16 cellular contexts compared by ENCODE assay signal in the genomic region with DNA sequence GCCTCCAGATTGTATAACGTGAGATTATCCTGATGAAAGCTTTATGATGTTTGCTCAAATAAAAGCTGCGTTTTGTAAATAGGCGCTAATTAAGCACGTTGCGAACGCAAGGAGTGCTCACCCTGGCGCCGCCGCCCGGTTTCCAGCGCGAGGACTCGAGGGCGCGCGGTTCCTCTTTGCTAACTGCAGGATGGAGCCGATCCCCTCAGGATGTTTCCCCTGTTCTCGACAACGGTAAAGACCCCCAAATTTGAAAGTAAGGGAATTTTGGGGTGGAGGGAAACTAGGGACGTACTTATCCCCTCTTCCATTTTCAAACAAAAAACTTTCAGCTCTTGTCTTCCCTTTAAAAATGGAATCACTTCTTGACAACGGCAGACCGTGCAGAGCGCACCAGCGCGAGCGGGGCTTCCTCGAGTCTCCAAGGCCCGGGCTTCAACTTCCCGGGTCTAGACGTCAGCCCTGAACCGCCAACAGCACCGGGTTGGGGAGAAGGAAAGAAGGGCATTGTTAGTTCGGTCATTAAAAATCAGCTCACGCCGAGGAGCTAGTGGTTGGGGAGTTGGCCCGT. TPM values are rescaled to one million over a fixed set of nuclear protein-coding genes. Genes with fewer than 3 reads are reported as not detected.
DNase-seq lines count a peak whose midpoint lies in the region; ATAC-seq and TF ChIP-seq lines count a peak whose summit lies in the region.
"Had no signal": no experiment of that assay in that cellular context is flagged by ENCODE, and none has a peak within 500 bp of the region (broad histone marks: within the 10 kb centered on the region; RNA-seq: fewer than 3 reads in every experiment).

No MANE protein-coding gene starts in this region.

- peaks cover 5% of the 10 kb centered on the region for H3K36me3 Mint-ChIP-seq in activated CD8-positive, alpha-beta memory T cell treated with anti-CD3 and anti-CD28 coated beads, Interleukin-2, amount 10 ng/mL, durations not matched to agents 7 days and 5 days
- H3K36me3 Mint-ChIP-seq in glutamatergic neuron (ENCODE audit: unreplicated experiment): no peaks in the 10 kb centered on the region

- peaks cover 74% of the 10 kb centered on the region for H3K27me3 Mint-ChIP-seq in activated CD8-positive, alpha-beta memory T cell treated with anti-CD3 and anti-CD28 coated beads, Interleukin-2, amount 10 ng/mL, durations not matched to agents 7 days and 5 days
- peaks cover 30% of the 10 kb centered on the region for H3K27me3 Mint-ChIP-seq in glutamatergic neuron (ENCODE audit: unreplicated experiment)

- CTCF ChIA-PET in activated CD8-positive, alpha-beta memory T cell treated with anti-CD3 and anti-CD28 coated beads, Interleukin-2, amount 10 ng/mL, durations not matched to agents 7 days and 5 days (lab: Charles Lee): interaction anchor here (0.6 to 1.1 kb wide), 3 partner anchors 9 to 308 kb away, joined by 3 read pairs; no protein-coding TSS in a partner anchor

- H3K4me1 Mint-ChIP-seq in activated CD8-positive, alpha-beta memory T cell treated with anti-CD3 and anti-CD28 coated beads, Interleukin-2, amount 10 ng/mL, durations not matched to agents 7 days and 5 days: no peaks in the 10 kb centered on the region
- peaks cover 35% of the 10 kb centered on the region for H3K4me1 Mint-ChIP-seq in glutamatergic neuron (ENCODE audit: low read depth, unreplicated experiment)

- H3K4me3 ChIP-seq in NT2/D1 (ENCODE audit: insufficient read length, low read depth): peak overlapping the region; percentile 9

- peaks cover 16% of the 10 kb centered on the region for H3K4me1 ChIP-seq in NT2/D1 (ENCODE audit: insufficient read depth, insufficient read length)
- H3K4me1 ChIP-seq: parathyroid adenoma had no signal

- H3K36me3 ChIP-seq in NT2/D1 (ENCODE audit: insufficient read depth, insufficient read length, low read length): peaks cover 15% of the 10 kb centered on the region
- H3K36me3 ChIP-seq: gastrocnemius medialis had no signal

- H3K27ac Mint-ChIP-seq in activated CD8-positive, alpha-beta memory T cell treated with anti-CD3 and anti-CD28 coated beads, Interleukin-2, amount 10 ng/mL, durations not matched to agents 7 days and 5 days: peak overlapping the region; percentile 73
- no peak overlapping the region for H3K27ac Mint-ChIP-seq in glutamatergic neuron (ENCODE audit: unreplicated experiment)

- peak overlapping the region; percentile 6 for H3K9ac ChIP-seq in NT2/D1 (ENCODE audit: insufficient read length, low read depth)
- H3K9ac ChIP-seq: parathyroid adenoma had no signal

- peaks cover 90% of the 10 kb centered on the region for H3K27me3 ChIP-seq in NT2/D1 (ENCODE audit: insufficient read depth, insufficient read length)

- peaks cover 5% of the 10 kb centered on the region; the same call in 1 of the 2 replicates for H3K9me3 ChIP-seq in NT2/D1 (ENCODE audit: insufficient read depth, low read length)
- H3K9me3 ChIP-seq: gastrocnemius medialis had no signal

- peak overlapping the region; percentile 22 for H3K4me3 Mint-ChIP-seq in activated CD8-positive, alpha-beta memory T cell treated with anti-CD3 and anti-CD28 coated beads, Interleukin-2, amount 10 ng/mL, durations not matched to agents 7 days and 5 days
- H3K4me3 Mint-ChIP-seq in glutamatergic neuron (ENCODE audit: unreplicated experiment): peak overlapping the region; percentile 79

- ATAC-seq in activated CD8-positive, alpha-beta memory T cell treated with anti-CD3 and anti-CD28 coated beads, Interleukin-2, amount 10 ng/mL, durations not matched to agents 7 days and 5 days: no peak
- ATAC-seq in GM18517 (IDR thresholded peaks at IDR 0.05; ENCODE audit: unreplicated experiment) (no peak), HG03457 (IDR thresholded peaks at IDR 0.05; ENCODE audit: unreplicated experiment) (no peak), HG03565 (IDR thresholded peaks at IDR 0.05; ENCODE audit: unreplicated experiment) (no peak)
- ATAC-seq: left lobe of liver had no signal

- H3K9me3 Mint-ChIP-seq in activated CD8-positive, alpha-beta memory T cell treated with anti-CD3 and anti-CD28 coated beads, Interleukin-2, amount 10 ng/mL, durations not matched to agents 7 days and 5 days (ENCODE audit: low read depth): no peaks in the 10 kb centered on the region
- peaks cover 10% of the 10 kb centered on the region for H3K9me3 Mint-ChIP-seq in glutamatergic neuron (ENCODE audit: unreplicated experiment)

- TF ChIP-seq CTCF in glutamatergic neuron (IDR thresholded peaks at IDR 0.05; ENCODE audit: partially characterized antibody, unreplicated experiment): no peak

- DNase-seq in activated CD8-positive, alpha-beta memory T cell treated with anti-CD3 and anti-CD28 coated beads, Interleukin-2, amount 10 ng/mL, durations not matched to agents 7 days and 5 days: no peak
- no peak for DNase-seq in activated CD8-positive, alpha-beta memory T cell treated with anti-CD3 and anti-CD28 coated beads, Interleukin-2, amount 50 U/mL, for 4 hours
- DNase-seq in NT2/D1 (ENCODE audit: low read depth, low spot score) (no peak), glutamatergic neuron (peak; percentile 52), pons (ENCODE audit: low spot score) (peak; percentile 51)
- DNase-seq: effector CD4-positive, alpha-beta T cell; gastrocnemius medialis; IMR-90; NCI-H187 treated with DMSO at 0.1 percent for 48 hours; SW 1271 had no signal

RNA-seq across cellular contexts. Expression of a gene that starts 1.1 kb away (rescaled TPM):
- total RNA-seq in activated CD8-positive, alpha-beta memory T cell treated with anti-CD3 and anti-CD28 coated beads, Interleukin-2, amount 10 ng/mL, durations not matched to agents 7 days and 5 days: not detected
- 1.2 TPM for total RNA-seq in glutamatergic neuron (ENCODE audit: unreplicated experiment)
- total RNA-seq: activated CD8-positive, alpha-beta memory T cell treated with anti-CD3 and anti-CD28 coated beads for 36 hours; gastrocnemius medialis; IMR-90; left lobe of liver had no signal

Comparison
In these comparisons a context has a peak if more than half of its experiments do, and no peak if none do; other contexts are left out.
1. DNase-seq: peak in glutamatergic neuron (single experiment) and pons (single experiment); none in activated CD8-positive, alpha-beta memory T cell treated with anti-CD3 and anti-CD28 coated beads, Interleukin-2, amount 10 ng/mL, durations not matched to agents 7 days and 5 days (single experiment), activated CD8-positive, alpha-beta memory T cell treated with anti-CD3 and anti-CD28 coated beads, Interleukin-2, amount 50 U/mL, for 4 hours (single experiment) and NT2/D1 (single experiment).